Comparison of ENCODE assay signal across 8 cellular contexts in genomic region chr3:195558602-195559001, GRCh38. TPM values are rescaled to one million over a fixed set of nuclear protein-coding genes. Genes with fewer than 3 reads are reported as not detected.
A peak's percentile ranks its signal among the peaks of the same experiment; 100 is the strongest.
DNase-seq lines count a peak whose midpoint lies in the region; ATAC-seq and TF ChIP-seq lines count a peak whose summit lies in the region.

No MANE protein-coding gene starts in this region.

- no peaks in the 10 kb centered on the region for H3K9me3 ChIP-seq in A673 (ENCODE audit: low read depth, low read length, poor library complexity, severe bottlenecking)

- H3K36me3 Mint-ChIP-seq in activated B cell treated with CpG ODN at 0.5 μM for 24 hours (ENCODE audit: low read depth) = no peaks in the 10 kb centered on the region

- H3K27ac ChIP-seq in A673 (ENCODE audit: low read depth, low read length, poor library complexity, severe bottlenecking) = no peak overlapping the region

- POLR2A ChIA-PET in A673 (lab: Charles Lee; ENCODE audit: low non-redundant PET) (no interaction called here), activated B cell treated with CpG ODN at 0.5 μM for 24 hours (lab: Charles Lee) (no interaction called here)

- H3K4me1 Mint-ChIP-seq in activated B cell treated with CpG ODN at 0.5 μM for 24 hours = peaks cover 11% of the 10 kb centered on the region

- H3K36me3 ChIP-seq in A673 (ENCODE audit: insufficient read depth, low read length, poor library complexity, severe bottlenecking) (no peaks in the 10 kb centered on the region), GM06990 (ENCODE audit: control insufficient read depth, insufficient read depth, low read length) (no peaks in the 10 kb centered on the region)

- intact Hi-C loops in A673 (cut with micrococcal nuclease; ENCODE audit: unreplicated experiment) = loop anchor here (5.0 kb wide), 1 partner anchor 294 kb away; no protein-coding TSS in a partner anchor
- intact Hi-C loops in activated B cell treated with CpG ODN at 0.5 μM for 24 hours (cut with micrococcal nuclease) = loop anchor here (1.0 kb wide), 1 partner anchor 292 kb away; no protein-coding TSS in a partner anchor

- BruUV-seq in A673 (replicated peaks; lab: Mats Ljungman, UMichigan) = no TSS peak

- ATAC-seq in activated B cell treated with CpG ODN at 0.5 μM for 24 hours (ENCODE audit: low read depth) (peak; percentile 54), HG03439 (IDR thresholded peaks at IDR 0.05; ENCODE audit: unreplicated experiment) (no peak)

- H3K4me3 Mint-ChIP-seq in activated B cell treated with CpG ODN at 0.5 μM for 24 hours = no peak overlapping the region

- H3K27ac Mint-ChIP-seq in activated B cell treated with CpG ODN at 0.5 μM for 24 hours = no peak overlapping the region

- H3K9me3 Mint-ChIP-seq in activated B cell treated with CpG ODN at 0.5 μM for 24 hours = no peaks in the 10 kb centered on the region

- peak; percentile 60 for TF ChIP-seq CTCF in A673 (conservative IDR thresholded peaks at IDR 0.05; ENCODE audit: low read depth, low read length)
- peak; percentile 67 for TF ChIP-seq CTCF in GM06990 (IDR thresholded peaks at IDR 0.05; ENCODE audit: insufficient read depth, low read length, poor library complexity, severe bottlenecking)
- no peak for TF ChIP-seq CTCF in activated B cell treated with CpG ODN at 0.5 μM for 24 hours (IDR thresholded peaks at IDR 0.05)

- CTCF ChIA-PET in A673 (lab: Charles Lee) = no interaction called here
- CTCF ChIA-PET in activated B cell treated with CpG ODN at 0.5 μM for 24 hours (lab: Charles Lee) = no interaction called here

- H3K27me3 Mint-ChIP-seq in activated B cell treated with CpG ODN at 0.5 μM for 24 hours = no peaks in the 10 kb centered on the region

- no peak overlapping the region for H3K4me3 ChIP-seq in A673 (ENCODE audit: low read depth, low read length, poor library complexity, severe bottlenecking)
- no peak overlapping the region for H3K4me3 ChIP-seq in GM06990 (replicated peaks; ENCODE audit: low read depth, low read length)

- H3K27me3 ChIP-seq in A673 (replicated peaks; ENCODE audit: insufficient read depth, low read depth, low read length, poor library complexity) (no peaks in the 10 kb centered on the region), GM06990 (replicated peaks; ENCODE audit: control insufficient read depth, insufficient read depth, low read length) (no peaks in the 10 kb centered on the region)

- H3K4me1 ChIP-seq in A673 (ENCODE audit: insufficient read depth, low read length, poor library complexity, severe bottlenecking) = no peaks in the 10 kb centered on the region

- DNase-seq in A673 (ENCODE audit: low spot score) = peak; percentile 58
- DNase-seq in GM06990 (ENCODE audit: extremely low read depth, insufficient read length) = no peak
- DNase-seq in NCI-H187 treated with DMSO at 0.1 percent for 48 hours (lab: John Stamatoyannopoulos, UW) = peak; percentile 85
- DNase-seq in activated B cell treated with CpG ODN at 0.5 μM for 24 hours = no peak
- DNase-seq in kidney tubule cell (ENCODE audit: low spot score) = peak; percentile 82
- no peak for DNase-seq in AG08396 (ENCODE audit: low spot score)
- DNase-seq in NK-92 treated with Interleukin-12 subunit alpha and Interleukin-12 subunit beta, amount 100 ng/mL, for 24 hours (lab: John Stamatoyannopoulos, UW) = no peak

RNA-seq across cellular contexts. Expression of gene PPP1R2, which starts 15.5 kb away (rescaled TPM):
- total RNA-seq in A673 (2021) = 45.5 and 46.2 TPM in 2 replicates
- 62.5 and 64.1 TPM in 2 replicates for total RNA-seq in activated B cell treated with CpG ODN at 0.5 μM for 24 hours

RNA-seq across cellular contexts. Expression of gene APOD, which starts 25.1 kb away (rescaled TPM):
- total RNA-seq in A673 (2021) = 0.50 TPM in 1 of 2 replicates, not detected in the other
- 0.20 and 0.35 TPM in 2 replicates for total RNA-seq in activated B cell treated with CpG ODN at 0.5 μM for 24 hours

Comparison
In these comparisons a context has a peak if more than half of its experiments do, and no peak if none do; other contexts are left out.
1. DNase-seq: peak in A673 (single experiment), NCI-H187 treated with DMSO at 0.1 percent for 48 hours (single experiment) and kidney tubule cell (single experiment); none in GM06990 (single experiment), activated B cell treated with CpG ODN at 0.5 μM for 24 hours (single experiment), AG08396 (single experiment) and NK-92 treated with Interleukin-12 subunit alpha and Interleukin-12 subunit beta, amount 100 ng/mL, for 24 hours (single experiment).